In genomic region chr2:48380989-48381625, GRCh38 we compare ENCODE assay signal across 24 cellular contexts.
"Had no signal": no experiment of that assay in that cellular context is flagged by ENCODE, and none has a peak within 500 bp of the region (broad histone marks: within the 10 kb centered on the region; RNA-seq: fewer than 3 reads in every experiment).

No MANE protein-coding gene starts in this region.

- H3K27ac ChIP-seq: adrenal gland, hepatocyte, testis, uterus had no signal

- H3K4me3 Mint-ChIP-seq: activated naive CD8-positive, alpha-beta T cell; activated T-cell treated with anti-CD3 and anti-CD28 coated beads, Interleukin-2, amount 50 U/mL, for 24 hours; activated T-helper 17 cell treated with anti-CD3 and anti-CD28 coated beads, Interleukin-2, amount 50 U/mL, for 72 hours; central memory CD8-positive, alpha-beta T cell; effector memory CD8-positive, alpha-beta T cell; immature natural killer cell; natural killer cell; stimulated activated naive B cell treated with anti-CD40 and anti-IgM and Interleukin-4, amounts not matched to agents 10 μg/mL and 1 μg/mL and 100 μg/mL, for 72 hours had no signal

- DNase-seq: activated CD4-positive, alpha-beta T cell treated with anti-CD3 and anti-CD28 coated beads for 1 hour; activated CD4-positive, alpha-beta T cell treated with anti-CD3 and anti-CD28 coated beads, Interleukin-2, amount 50 U/mL, for 1 hour; activated CD8-positive, alpha-beta memory T cell treated with anti-CD3 and anti-CD28 coated beads for 24 hours; activated CD8-positive, alpha-beta memory T cell treated with anti-CD3 and anti-CD28 coated beads, Interleukin-2, amount 50 U/mL, for 4 hours; activated naive CD4-positive, alpha-beta T cell; activated T-cell treated with anti-CD3 and anti-CD28 coated beads, Interleukin-2, amount 50 U/mL, for 24 hours; adrenal gland; dorsolateral prefrontal cortex; effector memory CD8-positive, alpha-beta T cell; immature natural killer cell; left ventricle myocardium superior; midbrain; natural killer cell; retina; stimulated activated CD4-positive, alpha-beta T cell treated with anti-CD3 and anti-CD28 coated beads, Interleukin-2, amount 100 ng/mL, for 48 hours; stimulated activated CD8-positive, alpha-beta memory T cell treated with anti-CD3 and anti-CD28 coated beads, Interleukin-4, amount 100 ng/mL, for 48 hours; stimulated activated naive B cell treated with anti-CD40 and anti-IgM and Interleukin-4, amounts not matched to agents 10 μg/mL and 1 μg/mL and 100 μg/mL, for 72 hours; testis; uterus had no signal

- H3K79me2 ChIP-seq: hepatocyte had no signal

- H2AFZ ChIP-seq: hepatocyte had no signal

- H3K27ac Mint-ChIP-seq: activated T-cell treated with anti-CD3 and anti-CD28 coated beads, Interleukin-2, amount 50 U/mL, for 24 hours; activated T-helper 17 cell treated with anti-CD3 and anti-CD28 coated beads, Interleukin-2, amount 50 U/mL, for 72 hours; effector memory CD8-positive, alpha-beta T cell; natural killer cell; progenitor cell of endocrine pancreas; stimulated activated naive B cell treated with anti-CD40 and anti-IgM and Interleukin-4, amounts not matched to agents 10 μg/mL and 1 μg/mL and 100 μg/mL, for 72 hours had no signal

- H3K4me3 ChIP-seq: adrenal gland, hepatocyte, testis, uterus had no signal

- H3K36me3 ChIP-seq: adrenal gland, uterus had no signal

- H3K9me3 Mint-ChIP-seq: activated T-cell treated with anti-CD3 and anti-CD28 coated beads, Interleukin-2, amount 50 U/mL, for 24 hours; activated T-helper 17 cell treated with anti-CD3 and anti-CD28 coated beads, Interleukin-2, amount 50 U/mL, for 72 hours; central memory CD8-positive, alpha-beta T cell; effector memory CD8-positive, alpha-beta T cell; natural killer cell; stimulated activated naive B cell treated with anti-CD40 and anti-IgM and Interleukin-4, amounts not matched to agents 10 μg/mL and 1 μg/mL and 100 μg/mL, for 72 hours had no signal

- H3K27me3 ChIP-seq: adrenal gland, dorsolateral prefrontal cortex, hepatocyte, testis, uterus had no signal

- H3K9me3 ChIP-seq: adrenal gland, testis, uterus had no signal

- H3K4me2 ChIP-seq: hepatocyte had no signal

- H3K4me1 ChIP-seq: adrenal gland, testis, uterus had no signal

- H3K4me1 Mint-ChIP-seq: activated T-helper 17 cell treated with anti-CD3 and anti-CD28 coated beads, Interleukin-2, amount 50 U/mL, for 72 hours; central memory CD8-positive, alpha-beta T cell; immature natural killer cell; stimulated activated naive B cell treated with anti-CD40 and anti-IgM and Interleukin-4, amounts not matched to agents 10 μg/mL and 1 μg/mL and 100 μg/mL, for 72 hours had no signal

- ATAC-seq: activated T-helper 17 cell treated with anti-CD3 and anti-CD28 coated beads, Interleukin-2, amount 50 U/mL, for 72 hours; effector memory CD8-positive, alpha-beta T cell; left ventricle myocardium superior; natural killer cell; stimulated activated naive B cell treated with anti-CD40 and anti-IgM and Interleukin-4, amounts not matched to agents 10 μg/mL and 1 μg/mL and 100 μg/mL, for 72 hours had no signal

- H3K27me3 Mint-ChIP-seq: activated naive CD8-positive, alpha-beta T cell; activated T-cell treated with anti-CD3 and anti-CD28 coated beads, Interleukin-2, amount 50 U/mL, for 24 hours; activated T-helper 17 cell treated with anti-CD3 and anti-CD28 coated beads, Interleukin-2, amount 50 U/mL, for 72 hours; central memory CD8-positive, alpha-beta T cell; effector memory CD8-positive, alpha-beta T cell; progenitor cell of endocrine pancreas; stimulated activated naive B cell treated with anti-CD40 and anti-IgM and Interleukin-4, amounts not matched to agents 10 μg/mL and 1 μg/mL and 100 μg/mL, for 72 hours had no signal
